25 cellular contexts compared by ENCODE assay signal in the genomic region with DNA sequence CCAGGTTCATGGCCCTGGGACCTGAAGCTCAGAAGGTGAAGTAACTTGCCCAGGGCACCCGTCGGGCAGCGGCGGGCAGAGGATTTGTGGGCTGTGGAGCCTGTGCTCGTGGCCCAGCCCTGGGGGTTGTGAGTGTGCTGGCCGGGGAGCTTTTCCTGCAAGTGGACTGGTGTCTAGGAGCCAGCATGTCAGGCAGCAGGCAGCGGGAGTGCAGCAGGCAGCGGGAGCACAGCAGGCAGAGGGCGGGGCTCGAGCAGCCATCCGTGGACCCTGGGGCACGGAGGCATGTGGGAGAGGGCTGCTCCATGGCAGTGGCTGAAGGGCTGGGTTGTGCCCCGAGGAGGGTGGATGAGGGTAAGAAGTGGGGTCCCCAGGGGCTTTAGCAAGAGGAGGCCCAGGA.
"Had no signal": no experiment of that assay in that cellular context is flagged by ENCODE, and none has a peak within 500 bp of the region (broad histone marks: within the 10 kb centered on the region; RNA-seq: fewer than 3 reads in every experiment).

No MANE protein-coding gene starts in this region.

- H3K9me3 ChIP-seq: psoas muscle, suprapubic skin, transverse colon had no signal

- H3K27ac ChIP-seq: parathyroid adenoma, psoas muscle, suprapubic skin, transverse colon had no signal

- H3K27me3 Mint-ChIP-seq: activated B cell treated with CpG ODN at 0.5 μM for 24 hours; activated CD8-positive, alpha-beta memory T cell treated with anti-CD3 and anti-CD28 coated beads, Interleukin-2, amount 10 ng/mL, durations not matched to agents 7 days and 5 days; activated CD8-positive, alpha-beta T cell treated with anti-CD3 and anti-CD28 coated beads for 36 hours; central memory CD8-positive, alpha-beta T cell; naive B cell had no signal

- H2AFZ ChIP-seq: parathyroid adenoma had no signal

- H3K9ac ChIP-seq: parathyroid adenoma had no signal

- H3K4me3 Mint-ChIP-seq: activated B cell treated with CpG ODN at 0.5 μM for 24 hours; activated CD8-positive, alpha-beta memory T cell treated with anti-CD3 and anti-CD28 coated beads, Interleukin-2, amount 10 ng/mL, durations not matched to agents 7 days and 5 days; activated CD8-positive, alpha-beta T cell treated with anti-CD3 and anti-CD28 coated beads for 36 hours; activated T-cell treated with anti-CD3 and anti-CD28 coated beads, Interleukin-2, amount 50 U/mL, for 72 hours; central memory CD8-positive, alpha-beta T cell; dendritic cell treated with granulocyte-macrophage colony-stimulating factor and Interleukin-4, amounts not matched to agents 40 ng/mL and 50 ng/mL, for 4 days; endodermal cell; mesothelial cell of epicardium; naive B cell; nephron progenitor cell; T-helper 2 cell treated with Interferon-gamma antibody and Interleukin-4, amounts not matched to agents 5 μg/mL and 100 μg/mL, for 36 hours had no signal

- H3K4me3 ChIP-seq: psoas muscle, suprapubic skin, transverse colon had no signal

- H3K27me3 ChIP-seq: suprapubic skin, transverse colon had no signal

- H3K36me3 Mint-ChIP-seq: activated CD8-positive, alpha-beta memory T cell treated with anti-CD3 and anti-CD28 coated beads, Interleukin-2, amount 10 ng/mL, durations not matched to agents 7 days and 5 days; activated naive CD4-positive, alpha-beta T cell treated with anti-CD3 and anti-CD28 coated beads, Interleukin-2, amount 50 U/mL, for 72 hours; naive B cell had no signal

- H3K9me3 Mint-ChIP-seq: activated B cell treated with CpG ODN at 0.5 μM for 24 hours; activated CD8-positive, alpha-beta T cell treated with anti-CD3 and anti-CD28 coated beads for 36 hours; activated naive CD4-positive, alpha-beta T cell treated with anti-CD3 and anti-CD28 coated beads, Interleukin-2, amount 50 U/mL, for 72 hours; activated T-cell treated with anti-CD3 and anti-CD28 coated beads, Interleukin-2, amount 50 U/mL, for 72 hours; central memory CD8-positive, alpha-beta T cell; dendritic cell treated with granulocyte-macrophage colony-stimulating factor and Interleukin-4, amounts not matched to agents 40 ng/mL and 50 ng/mL, for 4 days; endodermal cell; mesothelial cell of epicardium; naive B cell; nephron progenitor cell; T-helper 2 cell treated with Interferon-gamma antibody and Interleukin-4, amounts not matched to agents 5 μg/mL and 100 μg/mL, for 36 hours had no signal

- H3K27ac Mint-ChIP-seq: activated B cell treated with CpG ODN at 0.5 μM for 24 hours; activated CD8-positive, alpha-beta memory T cell treated with anti-CD3 and anti-CD28 coated beads, Interleukin-2, amount 10 ng/mL, durations not matched to agents 7 days and 5 days; activated CD8-positive, alpha-beta T cell treated with anti-CD3 and anti-CD28 coated beads for 36 hours; activated T-cell treated with anti-CD3 and anti-CD28 coated beads, Interleukin-2, amount 50 U/mL, for 72 hours; dendritic cell treated with granulocyte-macrophage colony-stimulating factor and Interleukin-4, amounts not matched to agents 40 ng/mL and 50 ng/mL, for 4 days; endodermal cell; mesothelial cell of epicardium; nephron progenitor cell; T-helper 2 cell treated with Interferon-gamma antibody and Interleukin-4, amounts not matched to agents 5 μg/mL and 100 μg/mL, for 36 hours had no signal

- H3K4me1 Mint-ChIP-seq: activated CD8-positive, alpha-beta memory T cell treated with anti-CD3 and anti-CD28 coated beads, Interleukin-2, amount 10 ng/mL, durations not matched to agents 7 days and 5 days; endodermal cell; mesothelial cell of epicardium; nephron progenitor cell had no signal

- DNase-seq: activated B cell treated with CpG ODN at 0.5 μM for 24 hours; activated CD4-positive, alpha-beta T cell treated with anti-CD3 and anti-CD28 coated beads, Interleukin-2, amount 50 U/mL, for 1 hour; activated CD8-positive, alpha-beta memory T cell treated with anti-CD3 and anti-CD28 coated beads, Interleukin-2, amount 10 ng/mL, durations not matched to agents 7 days and 5 days; activated CD8-positive, alpha-beta T cell treated with anti-CD3 and anti-CD28 coated beads for 36 hours; activated naive CD4-positive, alpha-beta T cell; activated T-cell treated with anti-CD3 and anti-CD28 coated beads, Interleukin-2, amount 50 U/mL, for 72 hours; anterior cingulate cortex; endodermal cell; foreskin fibroblast; kidney glomerular epithelial cell; naive B cell; nephron progenitor cell; psoas muscle; stimulated activated CD4-positive, alpha-beta T cell treated with anti-CD3 and anti-CD28 coated beads, Interleukin-15, amount 100 ng/mL, for 24 hours; stimulated activated CD4-positive, alpha-beta T cell treated with anti-CD3 and anti-CD28 coated beads, Interleukin-2, amount 100 ng/mL, for 24 hours; stimulated activated naive CD4-positive, alpha-beta T cell; transverse colon had no signal

- H3K4me1 ChIP-seq: parathyroid adenoma had no signal

- ATAC-seq: activated CD8-positive, alpha-beta memory T cell treated with anti-CD3 and anti-CD28 coated beads, Interleukin-2, amount 10 ng/mL, durations not matched to agents 7 days and 5 days; activated CD8-positive, alpha-beta T cell treated with anti-CD3 and anti-CD28 coated beads for 36 hours; activated naive CD4-positive, alpha-beta T cell treated with anti-CD3 and anti-CD28 coated beads, Interleukin-2, amount 50 U/mL, for 72 hours; activated T-cell treated with anti-CD3 and anti-CD28 coated beads, Interleukin-2, amount 50 U/mL, for 72 hours; esophagus mucosa had no signal
